8 cellular contexts compared by ENCODE assay signal in the genomic region with DNA sequence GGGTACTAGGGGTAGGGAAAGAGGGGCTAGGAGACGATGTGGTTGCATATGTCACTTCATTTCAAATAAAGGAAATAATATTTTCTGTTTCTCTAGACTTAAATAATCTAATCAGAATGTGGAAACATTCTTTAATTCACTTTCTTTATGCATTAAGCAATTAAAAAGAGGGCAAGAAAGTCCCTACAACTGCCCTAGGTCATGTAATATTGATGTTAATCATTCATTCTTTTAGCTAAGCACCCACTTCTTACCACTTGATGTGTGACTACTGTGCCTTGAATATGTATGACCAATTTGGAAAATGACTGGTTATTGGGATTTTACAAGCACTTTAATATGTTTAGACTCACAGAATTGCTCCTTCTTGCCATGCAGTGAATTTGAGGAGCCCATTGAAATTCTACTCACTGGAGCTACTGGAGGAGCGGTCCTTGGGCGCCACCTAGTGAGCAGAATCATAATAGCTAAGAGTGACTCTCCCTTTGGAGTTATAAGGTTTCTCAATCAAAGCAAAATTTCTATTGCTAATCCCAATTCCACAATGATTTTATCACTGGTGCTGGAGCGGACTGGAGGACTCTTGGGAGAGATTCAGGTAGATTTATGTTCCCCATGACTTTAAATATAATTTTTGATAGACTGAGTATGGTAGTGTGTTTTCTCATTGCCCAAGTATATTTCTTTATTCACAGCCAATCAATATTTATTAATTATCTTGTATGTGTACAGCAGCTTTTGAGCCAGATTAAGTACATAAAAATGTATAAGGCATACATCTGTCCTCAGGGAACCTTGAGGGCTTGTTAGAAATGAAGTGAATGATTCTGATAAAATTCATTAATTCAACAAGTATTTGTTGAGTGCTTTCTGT.
DNase-seq lines count a peak whose midpoint lies in the region; ATAC-seq and TF ChIP-seq lines count a peak whose summit lies in the region.

No MANE protein-coding gene starts in this region.

- H3K9me3 Mint-ChIP-seq in neural progenitor cell, result no peaks in the 10 kb centered on the region

- peaks cover 19% of the 10 kb centered on the region for H3F3A ChIP-seq in neural progenitor cell (ENCODE audit: low read depth)

- no peak overlapping the region for H3K27ac Mint-ChIP-seq in neural progenitor cell

- H3K9ac ChIP-seq in neural progenitor cell, result no peak overlapping the region

- H3K9me3 ChIP-seq in neural progenitor cell (ENCODE audit: low read depth), result no peaks in the 10 kb centered on the region

- H4K20me1 ChIP-seq in neural progenitor cell (ENCODE audit: low read depth), result no peaks in the 10 kb centered on the region

- no peaks in the 10 kb centered on the region for H3K79me2 ChIP-seq in neural progenitor cell (ENCODE audit: low read depth)

- H3K4me3 ChIP-seq in neural progenitor cell, result no peak overlapping the region

- peak; percentile 96 for ATAC-seq in GM21423 (IDR thresholded peaks at IDR 0.05; ENCODE audit: unreplicated experiment)

- no peak overlapping the region for H3K4me3 Mint-ChIP-seq in neural progenitor cell

- H3K27me3 Mint-ChIP-seq in neural progenitor cell (ENCODE audit: insufficient read depth, low read depth), result no peaks in the 10 kb centered on the region

- no peak overlapping the region for H2AFZ ChIP-seq in neural progenitor cell (replicated peaks)

- DNase-seq in DMS153 (lab: John Stamatoyannopoulos, UW) (peak; percentile 2), HT-29 (ENCODE audit: low spot score) (peak; percentile 86), OCI-M2 (lab: John Stamatoyannopoulos, UW; ENCODE audit: unreplicated experiment) (peak; percentile 23), activated T-cell treated with anti-CD3 and anti-CD28 coated beads for 4 hours (peak; percentile 66), fibroblast of gingiva (ENCODE audit: low read depth) (peak; percentile 52), neural progenitor cell (ENCODE audit: low spot score) (peak; percentile 75), superior temporal gyrus (ENCODE audit: extremely low spot score) (peak; percentile 93)

- H3K4me1 ChIP-seq in neural progenitor cell, result peaks cover 11% of the 10 kb centered on the region

- no peak overlapping the region for H3K27ac ChIP-seq in neural progenitor cell

- no peak overlapping the region for H3K4me2 ChIP-seq in neural progenitor cell

- peak; percentile 95 for TF ChIP-seq CTCF in neural progenitor cell (IDR thresholded peaks at IDR 0.05)

- H3K36me3 Mint-ChIP-seq in neural progenitor cell, result peaks cover 28% of the 10 kb centered on the region

- H3K27me3 ChIP-seq in neural progenitor cell, result no peaks in the 10 kb centered on the region

- H3K36me3 ChIP-seq in neural progenitor cell, result no peaks in the 10 kb centered on the region

- no peaks in the 10 kb centered on the region for H3K4me1 Mint-ChIP-seq in neural progenitor cell

Comparison
In these comparisons a context has a peak if more than half of its experiments do, and no peak if none do; other contexts are left out.
1. DNase-seq: peak in every context shown above with its lines; median percentile 93 in superior temporal gyrus; 86 in HT-29; 75 in neural progenitor cell; 66 in activated T-cell treated with anti-CD3 and anti-CD28 coated beads for 4 hours; 52 in fibroblast of gingiva; 23 in OCI-M2; 2 in DMS153.